21 cellular contexts compared by ENCODE assay signal in genomic region chr12:79255326-79255725, GRCh38.
"Had no signal": no experiment of that assay in that cellular context is flagged by ENCODE, and none has a peak within 500 bp of the region (broad histone marks: within the 10 kb centered on the region; RNA-seq: fewer than 3 reads in every experiment).

No MANE protein-coding gene starts in this region.

- H3K4me1 ChIP-seq: esophagus muscularis mucosa, gastroesophageal sphincter, heart right ventricle, left lung, neural progenitor cell, psoas muscle, right lobe of liver, spleen, testis, upper lobe of left lung had no signal

- H3K4me2 ChIP-seq: neural progenitor cell had no signal

- H3K9me3 ChIP-seq: esophagus muscularis mucosa, gastroesophageal sphincter, psoas muscle, right lobe of liver, testis, upper lobe of left lung had no signal

- H3K36me3 ChIP-seq: brain microvascular endothelial cell, esophagus muscularis mucosa, gastroesophageal sphincter, heart right ventricle, left lung, neural progenitor cell, right lobe of liver, spleen, upper lobe of left lung had no signal

- H3K9ac ChIP-seq: neural progenitor cell had no signal

- H3K27me3 ChIP-seq: brain microvascular endothelial cell, esophagus muscularis mucosa, gastroesophageal sphincter, heart right ventricle, left lung, neural progenitor cell, right lobe of liver, spleen, testis, upper lobe of left lung had no signal

- H3K27ac ChIP-seq: brain microvascular endothelial cell, esophagus muscularis mucosa, gastroesophageal sphincter, heart right ventricle, left lung, neural progenitor cell, psoas muscle, right lobe of liver, spleen, testis, upper lobe of left lung had no signal

- H2AFZ ChIP-seq: neural progenitor cell had no signal

- DNase-seq: activated CD4-positive, alpha-beta T cell treated with anti-CD3 and anti-CD28 coated beads for 4 hours; activated CD8-positive, alpha-beta T cell treated with anti-CD3 and anti-CD28 coated beads for 36 hours; activated effector memory CD4-positive, alpha-beta T cell treated with anti-CD3 and anti-CD28 coated beads, Interleukin-2, amount 50 U/mL, for 16 hours; activated T-cell treated with anti-CD3 and anti-CD28 coated beads, Interleukin-2, amount 50 U/mL, for 4 hours; amniotic stem cell; brain microvascular endothelial cell; cortex of kidney; effector CD4-positive, alpha-beta T cell; heart right ventricle; kidney; left lung; naive B cell; psoas muscle; right lobe of liver; spleen; stimulated activated naive CD8-positive, alpha-beta T cell treated with anti-CD3 and anti-CD28 coated beads, Interleukin-15, amount 100 ng/mL, for 72 hours; testis; upper lobe of left lung had no signal

- H3K4me3 ChIP-seq: esophagus muscularis mucosa, gastroesophageal sphincter, heart right ventricle, left lung, neural progenitor cell, psoas muscle, right lobe of liver, spleen, testis, upper lobe of left lung had no signal
